ENCODE assay signal across 8 cellular contexts in genomic region chr1:62131093-62131725, GRCh38.
DNase-seq lines count a peak whose midpoint lies in the region; ATAC-seq and TF ChIP-seq lines count a peak whose summit lies in the region.

No MANE protein-coding gene starts in this region.

- TF ChIP-seq POLR2A in body of pancreas (IDR thresholded peaks at IDR 0.05), result no peak

- no peaks in the 10 kb centered on the region for H3K4me1 ChIP-seq in body of pancreas

- ATAC-seq in GM21576 (IDR thresholded peaks at IDR 0.05; ENCODE audit: unreplicated experiment) (peak; percentile 92), body of pancreas (peak; percentile 74), HG02970 (IDR thresholded peaks at IDR 0.05; ENCODE audit: low FRiP score, unreplicated experiment) (no peak)

- H3K27ac ChIP-seq in body of pancreas, result no peak overlapping the region

- no peak overlapping the region for H3K4me3 ChIP-seq in body of pancreas

- 72 to 73% methylated on average over 6 of the region's 6 CpGs for WGBS in body of pancreas, 2 donors

- H3K9me3 ChIP-seq in body of pancreas, result no peaks in the 10 kb centered on the region

- intact Hi-C loops in body of pancreas (cut with DNase I), result no loop called here

- H3K36me3 ChIP-seq in body of pancreas (replicated peaks in 1 of 2; ENCODE audit: insufficient read depth in 1 of 2, low read depth in 2 of 2), result no peaks in the 10 kb centered on the region

- peak in 6 of 7 experiments; percentile 40 to 79 (median 57) for TF ChIP-seq CTCF in body of pancreas (IDR thresholded peaks at IDR 0.05)

- H3K27me3 ChIP-seq in body of pancreas, result no peaks in the 10 kb centered on the region

- DNase-seq in GM03348 (ENCODE audit: low spot score) (peak; percentile 71), HuH-7.5 (ENCODE audit: low spot score) (peak; percentile 58), OCI-M1 (lab: John Stamatoyannopoulos, UW) (peak; percentile 62), body of pancreas (peak; percentile 26 to 36 (median 34)), iris pigment epithelial cell (ENCODE audit: low read depth) (peak; percentile 72)
- peak; percentile 8 for DNase-seq in stimulated activated naive CD4-positive, alpha-beta T cell treated with Interleukin-2 at 50 U/mL for 16 hours (lab: John Stamatoyannopoulos, UW)

Comparison
In these comparisons a context has a peak if more than half of its experiments do, and no peak if none do; other contexts are left out.
1. DNase-seq: peak in every context shown above with its lines; median percentile 72 in iris pigment epithelial cell; 71 in GM03348; 62 in OCI-M1; 58 in HuH-7.5; 34 in body of pancreas; 8 in stimulated activated naive CD4-positive, alpha-beta T cell treated with Interleukin-2 at 50 U/mL for 16 hours.